In genomic region chr2:215622836-215623235, GRCh38 we compare ENCODE assay signal across 14 cellular contexts.
DNase-seq lines count a peak whose midpoint lies in the region; ATAC-seq and TF ChIP-seq lines count a peak whose summit lies in the region.
"Had no signal": no experiment of that assay in that cellular context is flagged by ENCODE, and none has a peak within 500 bp of the region (broad histone marks: within the 10 kb centered on the region; RNA-seq: fewer than 3 reads in every experiment).

No MANE protein-coding gene starts in this region.

- no peak overlapping the region for H3K4me2 ChIP-seq in trophoblast cell (ENCODE audit: low read length)

- H4K12ac ChIP-seq in trophoblast cell (ENCODE audit: low read depth, low read length), result no peak overlapping the region

- H3K36me3 Mint-ChIP-seq in MCF 10A (ENCODE audit: insufficient read depth, unreplicated experiment), result no peaks in the 10 kb centered on the region

- peak overlapping the region; percentile 8 for H3K14ac ChIP-seq in trophoblast cell (ENCODE audit: low read length)

- H2BK5ac ChIP-seq in trophoblast cell (ENCODE audit: low read depth, low read length, poor library complexity), result peak overlapping the region; percentile 39

- peaks cover 8% of the 10 kb centered on the region for H3K79me2 ChIP-seq in trophoblast cell (ENCODE audit: control insufficient read depth, insufficient read depth, low read length, poor library complexity)

- no CpG with 5 or more reads among the region's 5 CpGs for WGBS in trophoblast cell (ENCODE audit: extremely low coverage, insufficient coverage, insufficient read length)
- 70 to 73% methylated on average over 5 of the region's 5 CpGs for WGBS in aorta, 2 donors

- peak overlapping the region; percentile 75 for H4K91ac ChIP-seq in trophoblast cell (ENCODE audit: low read depth, low read length)

- no peak overlapping the region for H3K18ac ChIP-seq in trophoblast cell (ENCODE audit: low read length)

- no peak overlapping the region for H3K27ac ChIP-seq in breast epithelium
- no peak overlapping the region for H3K27ac ChIP-seq in trophoblast cell (ENCODE audit: low read depth, low read length)
- peak overlapping the region; percentile 25 to 57 for H3K27ac ChIP-seq in aorta (ENCODE audit: low read depth in 1 of 2, low read length in 2 of 2)

- no peaks in the 10 kb centered on the region for H3K27me3 Mint-ChIP-seq in MCF 10A (ENCODE audit: insufficient read depth, unreplicated experiment)

- H3K9ac ChIP-seq in trophoblast cell (ENCODE audit: low read length), result no peak overlapping the region

- H3K4ac ChIP-seq in trophoblast cell (ENCODE audit: low read depth, low read length), result peak overlapping the region; percentile 55

- no peak for TF ChIP-seq POLR2A in breast epithelium (IDR thresholded peaks at IDR 0.05)

- H3K4me1 ChIP-seq in breast epithelium (no peaks in the 10 kb centered on the region), trophoblast cell (ENCODE audit: control insufficient read depth in 1 of 2, insufficient read depth in 2 of 2, low read length in 2 of 2) (peaks cover 18 to 25% of the 10 kb centered on the region in 2 experiments), aorta (ENCODE audit: control insufficient read depth in 1 of 2, insufficient read depth in 2 of 2, low read length in 2 of 2) (peaks cover 4 to 12% of the 10 kb centered on the region in 2 donors)

- no peak for ATAC-seq in aorta (ENCODE audit: low FRiP score)

- peak overlapping the region; percentile 32 for H4K8ac ChIP-seq in trophoblast cell (ENCODE audit: low read depth, low read length)

- no peak overlapping the region for H3K4me3 ChIP-seq in breast epithelium
- no peak overlapping the region for H3K4me3 ChIP-seq in trophoblast cell (ENCODE audit: low read depth, low read length)
- H3K4me3 ChIP-seq in aorta (ENCODE audit: low read length in 2 of 2), result no peak overlapping the region
- H3K4me3 ChIP-seq: HAP-1 had no signal

- H3K9me3 Mint-ChIP-seq in MCF 10A (ENCODE audit: unreplicated experiment), result no peaks in the 10 kb centered on the region

- H3K36me3 ChIP-seq in breast epithelium (no peaks in the 10 kb centered on the region), trophoblast cell (ENCODE audit: control insufficient read depth in 1 of 2, insufficient read depth in 2 of 2, low read length in 2 of 2) (no peaks in the 10 kb centered on the region), aorta (ENCODE audit: control insufficient read depth in 1 of 2, insufficient read depth in 2 of 2, low read length in 1 of 2) (no peaks in the 10 kb centered on the region)
- H3K36me3 ChIP-seq: HAP-1 had no signal

- POLR2A ChIA-PET in MCF 10A (lab: Yijun Ruan, JAX), result interaction anchor here (0.6 kb wide), 1 partner anchor 9 kb away, joined by 6 read pairs; no protein-coding TSS in a partner anchor

- CTCF ChIA-PET in MCF 10A (lab: Yijun Ruan, JAX), result no interaction called here

- DNase-seq in MCF 10A (ENCODE audit: unreplicated experiment) (no peak), breast epithelium (ENCODE audit: low spot score in 2 of 2) (no peak), fibroblast of peridontal ligament (ENCODE audit: extremely low read depth) (peak; percentile 23), trophoblast cell (no peak), aorta (no peak), NCI-H2107 treated with DMSO at 0.1 percent for 48 hours (lab: John Stamatoyannopoulos, UW; ENCODE audit: unreplicated experiment) (no peak), NCI-H2227 treated with DMSO at 0.1 percent for 48 hours (lab: John Stamatoyannopoulos, UW) (no peak), GDM1 (lab: John Stamatoyannopoulos, UW) (no peak)
- DNase-seq: C1 segment of cervical spinal cord, MV-4-11, NCI-H1436, NCI-H446, NCI-H82 had no signal

- intact Hi-C loops in MCF 10A (cut with micrococcal nuclease) (no loop called here), breast epithelium (cut with DNase I; ENCODE audit: low total_unique reads) (no loop called here), aorta (cut with DNase I) (loop anchor here (5.0 to 10.0 kb wide), 2 partner anchors 91 to 188 kb away; partner anchors contain the start of gene FN1 (in 1 of the 2))

- no peaks in the 10 kb centered on the region for H3K27me3 ChIP-seq in breast epithelium
- no peaks in the 10 kb centered on the region for H3K27me3 ChIP-seq in trophoblast cell (ENCODE audit: insufficient read depth, low read length)
- no peaks in the 10 kb centered on the region for H3K27me3 ChIP-seq in aorta (ENCODE audit: control insufficient read depth in 1 of 2, insufficient read depth in 2 of 2, low read length in 1 of 2)

- peaks cover 37% of the 10 kb centered on the region for H3K79me1 ChIP-seq in trophoblast cell (ENCODE audit: low read length)

- H3K23ac ChIP-seq in trophoblast cell (ENCODE audit: low read length), result no peak overlapping the region

- no TSS peak for BruUV-seq in MCF 10A (replicated peaks; lab: Mats Ljungman, UMichigan)

- peaks cover 23% of the 10 kb centered on the region for H3K4me1 Mint-ChIP-seq in MCF 10A (ENCODE audit: insufficient read depth, unreplicated experiment)

- peak overlapping the region; percentile 86 for H2BK12ac ChIP-seq in trophoblast cell (ENCODE audit: low read length)

- H2AFZ ChIP-seq in trophoblast cell (ENCODE audit: insufficient read depth, low read length, poor library complexity), result no peak overlapping the region

- H2BK120ac ChIP-seq in trophoblast cell (ENCODE audit: insufficient read depth, low read length, poor library complexity), result peak overlapping the region; percentile 74

- peak overlapping the region; percentile 9 for H3K27ac Mint-ChIP-seq in MCF 10A (ENCODE audit: low read depth, unreplicated experiment)

- H3K4me3 Mint-ChIP-seq in MCF 10A (ENCODE audit: unreplicated experiment), result no peak overlapping the region

- peak overlapping the region; percentile 87 for H2AK5ac ChIP-seq in trophoblast cell (ENCODE audit: low read length)

- H3K9me3 ChIP-seq in breast epithelium (no peaks in the 10 kb centered on the region), trophoblast cell (ENCODE audit: insufficient read depth, low read depth, low read length) (no peaks in the 10 kb centered on the region), aorta (ENCODE audit: control insufficient read depth, low read length) (no peaks in the 10 kb centered on the region)
- H3K9me3 ChIP-seq: HAP-1 had no signal

- TF ChIP-seq CTCF in MCF 10A (IDR thresholded peaks at IDR 0.05; ENCODE audit: unreplicated experiment), result no peak
- no peak for TF ChIP-seq CTCF in breast epithelium (IDR thresholded peaks at IDR 0.05)

Comparison
In these comparisons a context has a peak if more than half of its experiments do, and no peak if none do; other contexts are left out.
1. H3K27ac ChIP-seq: peak in aorta (2 of 2); none in breast epithelium (0 of 2) and trophoblast cell (single experiment).
2. intact Hi-C loops: an anchor here in aorta (5.0 to 10.0 kb wide); none called in MCF 10A and breast epithelium.